In the genomic region with DNA sequence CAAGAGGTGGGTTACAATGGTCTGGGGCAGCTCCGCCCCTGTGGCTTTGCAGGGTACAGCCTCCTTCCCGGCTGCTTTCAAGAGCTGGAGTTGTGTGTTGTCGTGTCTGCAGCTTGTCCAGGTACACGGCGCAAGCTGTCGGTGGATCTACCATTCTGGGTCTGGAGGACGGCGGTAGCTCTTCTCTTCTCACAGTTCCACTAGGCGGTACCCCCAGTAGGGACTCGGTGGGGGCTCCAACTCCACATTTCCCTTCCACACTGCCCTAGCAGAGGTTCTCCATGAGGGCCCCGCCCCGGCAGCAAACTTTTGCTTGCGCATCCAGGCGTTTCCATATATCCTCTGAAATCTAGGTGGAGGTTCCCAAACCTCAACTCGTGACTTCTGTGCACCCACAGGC, we compare ENCODE assay signal across 36 cellular contexts. TPM values are rescaled to one million over a fixed set of nuclear protein-coding genes. Genes with fewer than 3 reads are reported as not detected.
"Had no signal": no experiment of that assay in that cellular context is flagged by ENCODE, and none has a peak within 500 bp of the region (broad histone marks: within the 10 kb centered on the region; RNA-seq: fewer than 3 reads in every experiment).

No MANE protein-coding gene starts in this region.

- H3K36me3 ChIP-seq: brain microvascular endothelial cell, MG63, Peyer's patch, WERI-Rb-1 had no signal

- DNase-seq: activated CD4-positive, alpha-beta T cell treated with anti-CD3 and anti-CD28 coated beads, Interleukin-2, amount 10 ng/mL, durations not matched to agents 24 days and 14 days; activated CD4-positive, alpha-beta T cell treated with anti-CD3 and anti-CD28 coated beads, Interleukin-2, amount 50 U/mL, for 4 hours; activated CD8-positive, alpha-beta T cell treated with anti-CD3 and anti-CD28 coated beads for 36 hours; activated effector memory CD4-positive, alpha-beta T cell treated with anti-CD3 and anti-CD28 coated beads, Interleukin-2, amount 50 U/mL, for 16 hours; activated naive CD4-positive, alpha-beta T cell; activated naive CD4-positive, alpha-beta T cell treated with anti-CD3 and anti-CD28 coated beads, Interleukin-2, amount 50 U/mL, for 16 hours; activated naive CD8-positive, alpha-beta T cell treated with anti-CD3 and anti-CD28 coated beads for 36 hours; activated T-cell treated with anti-CD3 and anti-CD28 coated beads, Interleukin-2, amount 50 U/mL, for 1 hour; activated T-cell treated with anti-CD3 and anti-CD28 coated beads, Interleukin-2, amount 50 U/mL, for 72 hours; amniotic stem cell; brain microvascular endothelial cell; central memory CD4-positive, alpha-beta T cell; Kasumi-1; KG1; MG63; NCI-H1048; NCI-H1436 treated with DMSO at 0.1 percent for 48 hours; NCI-H1694 treated with DMSO at 0.1 percent for 48 hours; NCI-H2029; NCI-H345; NCI-H510A; NCI-H526; NCI-H748 treated with DMSO at 0.1 percent for 48 hours; NK-92 treated with Interleukin-12 subunit alpha and Interleukin-12 subunit beta, amount 100 ng/mL, for 24 hours; PC-3; Peyer's patch; Right ventricle myocardium superior; RPMI8226; SW 1271; T-helper 1 cell; T-helper 2 cell; T1000; WERI-Rb-1 had no signal

- H3K27ac ChIP-seq: brain microvascular endothelial cell, Peyer's patch, WERI-Rb-1 had no signal

- H3K4me3 Mint-ChIP-seq: activated CD4-positive, alpha-beta T cell treated with anti-CD3 and anti-CD28 coated beads, Interleukin-2, amount 10 ng/mL, durations not matched to agents 24 days and 14 days; activated CD8-positive, alpha-beta T cell treated with anti-CD3 and anti-CD28 coated beads for 36 hours; activated naive CD8-positive, alpha-beta T cell treated with anti-CD3 and anti-CD28 coated beads for 36 hours; activated T-cell treated with anti-CD3 and anti-CD28 coated beads, Interleukin-2, amount 50 U/mL, for 72 hours; activated T-helper 17 cell treated with anti-CD3 and anti-CD28 coated beads, Interleukin-2, amount 50 U/mL, for 72 hours had no signal

- ATAC-seq: activated CD8-positive, alpha-beta T cell treated with anti-CD3 and anti-CD28 coated beads for 36 hours; activated T-cell treated with anti-CD3 and anti-CD28 coated beads, Interleukin-2, amount 50 U/mL, for 72 hours; activated T-helper 17 cell treated with anti-CD3 and anti-CD28 coated beads, Interleukin-2, amount 50 U/mL, for 72 hours; PC-3 had no signal

- H3K9me3 Mint-ChIP-seq: activated CD4-positive, alpha-beta T cell treated with anti-CD3 and anti-CD28 coated beads, Interleukin-2, amount 10 ng/mL, durations not matched to agents 24 days and 14 days; activated CD8-positive, alpha-beta T cell treated with anti-CD3 and anti-CD28 coated beads for 36 hours; activated naive CD8-positive, alpha-beta T cell treated with anti-CD3 and anti-CD28 coated beads for 36 hours; activated T-cell treated with anti-CD3 and anti-CD28 coated beads, Interleukin-2, amount 50 U/mL, for 72 hours; activated T-helper 17 cell treated with anti-CD3 and anti-CD28 coated beads, Interleukin-2, amount 50 U/mL, for 72 hours had no signal

- H3K4me1 Mint-ChIP-seq: activated CD4-positive, alpha-beta T cell treated with anti-CD3 and anti-CD28 coated beads, Interleukin-2, amount 10 ng/mL, durations not matched to agents 24 days and 14 days; activated naive CD8-positive, alpha-beta T cell treated with anti-CD3 and anti-CD28 coated beads for 36 hours; activated T-helper 17 cell treated with anti-CD3 and anti-CD28 coated beads, Interleukin-2, amount 50 U/mL, for 72 hours had no signal

- H3K9me3 ChIP-seq: MG63, Peyer's patch had no signal

- H3K27me3 ChIP-seq: brain microvascular endothelial cell, MG63, Peyer's patch had no signal

- H3K27ac Mint-ChIP-seq: activated CD4-positive, alpha-beta T cell treated with anti-CD3 and anti-CD28 coated beads, Interleukin-2, amount 10 ng/mL, durations not matched to agents 24 days and 14 days; activated CD8-positive, alpha-beta T cell treated with anti-CD3 and anti-CD28 coated beads for 36 hours; activated naive CD8-positive, alpha-beta T cell treated with anti-CD3 and anti-CD28 coated beads for 36 hours; activated T-cell treated with anti-CD3 and anti-CD28 coated beads, Interleukin-2, amount 50 U/mL, for 72 hours; activated T-helper 17 cell treated with anti-CD3 and anti-CD28 coated beads, Interleukin-2, amount 50 U/mL, for 72 hours had no signal

- H3K4me3 ChIP-seq: MG63, Peyer's patch had no signal

- H3K36me3 Mint-ChIP-seq: activated naive CD8-positive, alpha-beta T cell treated with anti-CD3 and anti-CD28 coated beads for 36 hours had no signal

- H3K27me3 Mint-ChIP-seq: activated CD4-positive, alpha-beta T cell treated with anti-CD3 and anti-CD28 coated beads, Interleukin-2, amount 10 ng/mL, durations not matched to agents 24 days and 14 days; activated CD8-positive, alpha-beta T cell treated with anti-CD3 and anti-CD28 coated beads for 36 hours; activated naive CD8-positive, alpha-beta T cell treated with anti-CD3 and anti-CD28 coated beads for 36 hours; activated T-helper 17 cell treated with anti-CD3 and anti-CD28 coated beads, Interleukin-2, amount 50 U/mL, for 72 hours had no signal

RNA-seq across cellular contexts. Expression of a gene that starts 12.3 kb away (rescaled TPM):
- total RNA-seq: activated CD4-positive, alpha-beta T cell treated with anti-CD3 and anti-CD28 coated beads, Interleukin-2, amount 10 ng/mL, durations not matched to agents 24 days and 14 days; activated CD8-positive, alpha-beta memory T cell treated with anti-CD3 and anti-CD28 coated beads for 36 hours; activated naive CD8-positive, alpha-beta T cell treated with anti-CD3 and anti-CD28 coated beads for 36 hours; activated T-cell treated with anti-CD3 and anti-CD28 coated beads, Interleukin-2, amount 50 U/mL, for 72 hours; PC-3; Peyer's patch; Right ventricle myocardium superior had no signal
- polyA plus RNA-seq: aorta had no signal
